In the genomic region with DNA sequence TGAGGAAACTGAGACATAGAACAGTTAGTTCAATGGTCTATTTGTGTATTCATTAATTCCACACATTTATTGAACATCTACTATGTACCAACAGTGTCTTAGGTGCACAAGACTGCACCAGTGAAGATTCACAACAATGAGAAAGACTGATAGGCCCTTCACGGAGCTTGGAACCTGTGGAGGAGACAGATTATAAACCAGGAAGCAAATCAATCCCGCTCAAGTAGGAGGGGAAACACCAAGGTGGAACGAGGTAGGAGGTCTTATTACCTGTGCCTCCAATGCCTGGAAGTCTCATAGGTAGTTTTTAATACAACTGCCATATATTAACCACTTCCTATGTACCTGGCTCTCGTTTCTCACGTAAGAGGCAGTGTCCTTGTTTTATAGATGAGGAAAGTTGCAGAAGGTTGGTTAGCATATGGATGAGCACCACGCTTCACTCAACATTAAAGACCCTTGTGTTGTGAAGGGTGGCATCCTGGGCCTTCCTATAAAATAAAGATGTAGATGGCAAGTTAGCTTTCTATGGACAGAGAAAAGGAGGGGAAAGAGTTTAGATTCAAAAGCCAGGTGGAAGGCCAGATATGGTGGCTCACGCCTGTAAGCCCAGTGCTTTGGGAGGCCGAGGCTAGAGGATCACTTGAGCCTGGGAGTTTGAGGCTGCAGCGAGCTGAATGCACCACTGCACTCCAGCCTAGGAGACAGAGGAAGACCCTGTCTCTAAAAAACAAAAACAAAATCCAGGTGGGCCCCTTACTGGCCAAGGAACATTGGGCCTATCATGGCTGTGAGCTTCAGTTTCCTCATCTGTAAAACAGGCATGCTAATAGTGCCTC, we compare ENCODE assay signal across 1 cellular context.
TF ChIP-seq lines count a peak whose summit lies in the region.

No MANE protein-coding gene starts in this region.

TF ChIP-seq in HepG2, 621 proteins besides CTCF, POLR2A, EP300 and RAD21 (continues in another document):
- TF ChIP-seq ZNF564 (CRISPR knock-in tag; IDR thresholded peaks at IDR 0.05) (0 out of 2 replicates have a peak, but pooled peaks have one; percentile 1), ZNF282 (IDR thresholded peaks at IDR 0.05; ENCODE audit: partially characterized antibody) (no peak), ZSCAN12 (CRISPR knock-in tag; IDR thresholded peaks at IDR 0.05) (no peak), ZNF720 (CRISPR knock-in tag; IDR thresholded peaks at IDR 0.05) (no peak), FOXK2 (IDR thresholded peaks at IDR 0.05) (no peak), SMAD1 (CRISPR knock-in tag; IDR thresholded peaks at IDR 0.05; ENCODE audit: borderline replicate concordance, low read depth) (no peak), ZNF460 (CRISPR knock-in tag; IDR thresholded peaks at IDR 0.05; ENCODE audit: borderline replicate concordance) (no peak), ZBTB38 (CRISPR knock-in tag; IDR thresholded peaks at IDR 0.05) (no peak), PRMT3 (CRISPR knock-in tag; IDR thresholded peaks at IDR 0.05; ENCODE audit: borderline replicate concordance, low read depth) (0 out of 2 replicates have a peak, but pooled peaks have one; percentile 6), STAT5B (CRISPR knock-in tag; IDR thresholded peaks at IDR 0.05) (no peak), ZNF296 (CRISPR knock-in tag; conservative IDR thresholded peaks at IDR 0.05) (0 out of 2 replicates have a peak, but pooled peaks have one; percentile 57), ZNF484 (CRISPR knock-in tag; IDR thresholded peaks at IDR 0.05; ENCODE audit: borderline replicate concordance, low read depth) (no peak), ZMYM3 (CRISPR knock-in tag; IDR thresholded peaks at IDR 0.05) (no peak), PAX8 (CRISPR knock-in tag; IDR thresholded peaks at IDR 0.05; ENCODE audit: borderline replicate concordance) (0 out of 2 replicates have a peak, but pooled peaks have one; percentile 54), KLF6 (CRISPR knock-in tag; IDR thresholded peaks at IDR 0.05) (no peak), ZMYM4 (CRISPR knock-in tag; IDR thresholded peaks at IDR 0.05) (0 out of 2 replicates have a peak, but pooled peaks have one; percentile 34), ZNF619 (CRISPR knock-in tag; IDR thresholded peaks at IDR 0.05) (no peak), CEBPG (CRISPR knock-in tag; IDR thresholded peaks at IDR 0.05) (no peak), ARID2 (CRISPR knock-in tag; IDR thresholded peaks at IDR 0.05; ENCODE audit: borderline replicate concordance) (no peak), POLR2AphosphoS5 (IDR thresholded peaks at IDR 0.05; ENCODE audit: low read depth, low read length) (no peak; the same call in 1 of the 2 replicates)
- TF ChIP-seq, protein P1, sequence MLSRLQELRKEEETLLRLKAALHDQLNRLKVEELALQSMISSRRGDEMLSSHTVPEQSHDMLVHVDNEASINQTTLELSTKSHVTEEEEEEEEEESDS (CRISPR knock-in tag; IDR thresholded peaks at IDR 0.05; ENCODE audit: borderline replicate concordance), result 0 out of 2 replicates have a peak, but pooled peaks have one; percentile 60
- TF ChIP-seq, protein P2, sequence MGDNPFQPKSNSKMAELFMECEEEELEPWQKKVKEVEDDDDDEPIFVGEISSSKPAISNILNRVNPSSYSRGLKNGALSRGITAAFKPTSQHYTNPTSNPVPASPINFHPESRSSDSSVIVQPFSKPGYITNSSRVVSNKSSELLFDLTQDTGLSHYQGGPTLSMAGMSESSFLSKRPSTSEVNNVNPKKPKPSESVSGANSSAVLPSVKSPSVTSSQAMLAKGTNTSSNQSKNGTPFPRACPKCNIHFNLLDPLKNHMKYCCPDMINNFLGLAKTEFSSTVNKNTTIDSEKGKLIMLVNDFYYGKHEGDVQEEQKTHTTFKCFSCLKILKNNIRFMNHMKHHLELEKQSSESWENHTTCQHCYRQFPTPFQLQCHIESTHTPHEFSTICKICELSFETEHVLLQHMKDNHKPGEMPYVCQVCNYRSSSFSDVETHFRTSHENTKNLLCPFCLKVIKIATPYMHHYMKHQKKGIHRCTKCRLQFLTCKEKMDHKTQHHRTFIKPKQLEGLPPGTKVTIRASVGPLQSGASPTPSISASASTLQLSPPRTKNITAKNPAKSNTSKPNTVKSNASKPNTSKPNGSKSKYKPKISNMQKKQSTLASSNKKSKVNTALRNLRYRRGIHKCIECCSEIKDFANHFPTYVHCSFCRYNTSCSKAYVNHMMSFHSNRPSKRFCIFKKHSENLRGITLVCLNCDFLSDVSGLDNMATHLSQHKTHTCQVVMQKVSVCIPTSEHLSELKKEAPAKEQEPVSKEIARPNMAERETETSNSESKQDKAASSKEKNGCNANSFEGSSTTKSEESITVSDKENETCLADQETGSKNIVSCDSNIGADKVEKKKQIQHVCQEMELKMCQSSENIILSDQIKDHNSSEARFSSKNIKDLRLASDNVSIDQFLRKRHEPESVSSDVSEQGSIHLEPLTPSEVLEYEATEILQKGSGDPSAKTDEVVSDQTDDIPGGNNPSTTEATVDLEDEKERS (CRISPR knock-in tag; IDR thresholded peaks at IDR 0.05), result 0 out of 2 replicates have a peak, but pooled peaks have one; percentile 10
- TF ChIP-seq, protein P3, sequence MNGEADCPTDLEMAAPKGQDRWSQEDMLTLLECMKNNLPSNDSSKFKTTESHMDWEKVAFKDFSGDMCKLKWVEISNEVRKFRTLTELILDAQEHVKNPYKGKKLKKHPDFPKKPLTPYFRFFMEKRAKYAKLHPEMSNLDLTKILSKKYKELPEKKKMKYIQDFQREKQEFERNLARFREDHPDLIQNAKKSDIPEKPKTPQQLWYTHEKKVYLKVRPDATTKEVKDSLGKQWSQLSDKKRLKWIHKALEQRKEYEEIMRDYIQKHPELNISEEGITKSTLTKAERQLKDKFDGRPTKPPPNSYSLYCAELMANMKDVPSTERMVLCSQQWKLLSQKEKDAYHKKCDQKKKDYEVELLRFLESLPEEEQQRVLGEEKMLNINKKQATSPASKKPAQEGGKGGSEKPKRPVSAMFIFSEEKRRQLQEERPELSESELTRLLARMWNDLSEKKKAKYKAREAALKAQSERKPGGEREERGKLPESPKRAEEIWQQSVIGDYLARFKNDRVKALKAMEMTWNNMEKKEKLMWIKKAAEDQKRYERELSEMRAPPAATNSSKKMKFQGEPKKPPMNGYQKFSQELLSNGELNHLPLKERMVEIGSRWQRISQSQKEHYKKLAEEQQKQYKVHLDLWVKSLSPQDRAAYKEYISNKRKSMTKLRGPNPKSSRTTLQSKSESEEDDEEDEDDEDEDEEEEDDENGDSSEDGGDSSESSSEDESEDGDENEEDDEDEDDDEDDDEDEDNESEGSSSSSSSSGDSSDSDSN (CRISPR knock-in tag; IDR thresholded peaks at IDR 0.05), result no peak
- TF ChIP-seq, protein P4, sequence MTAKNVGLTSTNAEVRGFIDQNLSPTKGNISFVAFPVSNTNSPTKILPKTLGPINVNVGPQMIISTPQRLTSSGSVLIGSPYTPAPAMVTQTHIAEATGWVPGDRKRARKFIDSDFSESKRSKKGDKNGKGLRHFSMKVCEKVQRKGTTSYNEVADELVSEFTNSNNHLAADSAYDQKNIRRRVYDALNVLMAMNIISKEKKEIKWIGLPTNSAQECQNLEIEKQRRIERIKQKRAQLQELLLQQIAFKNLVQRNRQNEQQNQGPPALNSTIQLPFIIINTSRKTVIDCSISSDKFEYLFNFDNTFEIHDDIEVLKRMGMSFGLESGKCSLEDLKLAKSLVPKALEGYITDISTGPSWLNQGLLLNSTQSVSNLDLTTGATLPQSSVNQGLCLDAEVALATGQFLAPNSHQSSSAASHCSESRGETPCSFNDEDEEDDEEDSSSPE (CRISPR knock-in tag; IDR thresholded peaks at IDR 0.05), result no peak
- TF ChIP-seq, protein P5, sequence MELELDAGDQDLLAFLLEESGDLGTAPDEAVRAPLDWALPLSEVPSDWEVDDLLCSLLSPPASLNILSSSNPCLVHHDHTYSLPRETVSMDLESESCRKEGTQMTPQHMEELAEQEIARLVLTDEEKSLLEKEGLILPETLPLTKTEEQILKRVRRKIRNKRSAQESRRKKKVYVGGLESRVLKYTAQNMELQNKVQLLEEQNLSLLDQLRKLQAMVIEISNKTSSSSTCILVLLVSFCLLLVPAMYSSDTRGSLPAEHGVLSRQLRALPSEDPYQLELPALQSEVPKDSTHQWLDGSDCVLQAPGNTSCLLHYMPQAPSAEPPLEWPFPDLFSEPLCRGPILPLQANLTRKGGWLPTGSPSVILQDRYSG (CRISPR knock-in tag; IDR thresholded peaks at IDR 0.05), result no peak
- TF ChIP-seq, protein P6, sequence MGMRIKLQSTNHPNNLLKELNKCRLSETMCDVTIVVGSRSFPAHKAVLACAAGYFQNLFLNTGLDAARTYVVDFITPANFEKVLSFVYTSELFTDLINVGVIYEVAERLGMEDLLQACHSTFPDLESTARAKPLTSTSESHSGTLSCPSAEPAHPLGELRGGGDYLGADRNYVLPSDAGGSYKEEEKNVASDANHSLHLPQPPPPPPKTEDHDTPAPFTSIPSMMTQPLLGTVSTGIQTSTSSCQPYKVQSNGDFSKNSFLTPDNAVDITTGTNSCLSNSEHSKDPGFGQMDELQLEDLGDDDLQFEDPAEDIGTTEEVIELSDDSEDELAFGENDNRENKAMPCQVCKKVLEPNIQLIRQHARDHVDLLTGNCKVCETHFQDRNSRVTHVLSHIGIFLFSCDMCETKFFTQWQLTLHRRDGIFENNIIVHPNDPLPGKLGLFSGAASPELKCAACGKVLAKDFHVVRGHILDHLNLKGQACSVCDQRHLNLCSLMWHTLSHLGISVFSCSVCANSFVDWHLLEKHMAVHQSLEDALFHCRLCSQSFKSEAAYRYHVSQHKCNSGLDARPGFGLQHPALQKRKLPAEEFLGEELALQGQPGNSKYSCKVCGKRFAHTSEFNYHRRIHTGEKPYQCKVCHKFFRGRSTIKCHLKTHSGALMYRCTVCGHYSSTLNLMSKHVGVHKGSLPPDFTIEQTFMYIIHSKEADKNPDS (CRISPR knock-in tag; IDR thresholded peaks at IDR 0.05), result 0 out of 2 replicates have a peak, but pooled peaks have one; percentile 28
- TF ChIP-seq, protein P7, sequence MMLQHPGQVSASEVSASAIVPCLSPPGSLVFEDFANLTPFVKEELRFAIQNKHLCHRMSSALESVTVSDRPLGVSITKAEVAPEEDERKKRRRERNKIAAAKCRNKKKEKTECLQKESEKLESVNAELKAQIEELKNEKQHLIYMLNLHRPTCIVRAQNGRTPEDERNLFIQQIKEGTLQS (CRISPR knock-in tag; IDR thresholded peaks at IDR 0.05), result no peak
- TF ChIP-seq, protein P8, sequence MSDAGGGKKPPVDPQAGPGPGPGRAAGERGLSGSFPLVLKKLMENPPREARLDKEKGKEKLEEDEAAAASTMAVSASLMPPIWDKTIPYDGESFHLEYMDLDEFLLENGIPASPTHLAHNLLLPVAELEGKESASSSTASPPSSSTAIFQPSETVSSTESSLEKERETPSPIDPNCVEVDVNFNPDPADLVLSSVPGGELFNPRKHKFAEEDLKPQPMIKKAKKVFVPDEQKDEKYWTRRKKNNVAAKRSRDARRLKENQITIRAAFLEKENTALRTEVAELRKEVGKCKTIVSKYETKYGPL (CRISPR knock-in tag; IDR thresholded peaks at IDR 0.05), result no peak
- TF ChIP-seq, protein P9, sequence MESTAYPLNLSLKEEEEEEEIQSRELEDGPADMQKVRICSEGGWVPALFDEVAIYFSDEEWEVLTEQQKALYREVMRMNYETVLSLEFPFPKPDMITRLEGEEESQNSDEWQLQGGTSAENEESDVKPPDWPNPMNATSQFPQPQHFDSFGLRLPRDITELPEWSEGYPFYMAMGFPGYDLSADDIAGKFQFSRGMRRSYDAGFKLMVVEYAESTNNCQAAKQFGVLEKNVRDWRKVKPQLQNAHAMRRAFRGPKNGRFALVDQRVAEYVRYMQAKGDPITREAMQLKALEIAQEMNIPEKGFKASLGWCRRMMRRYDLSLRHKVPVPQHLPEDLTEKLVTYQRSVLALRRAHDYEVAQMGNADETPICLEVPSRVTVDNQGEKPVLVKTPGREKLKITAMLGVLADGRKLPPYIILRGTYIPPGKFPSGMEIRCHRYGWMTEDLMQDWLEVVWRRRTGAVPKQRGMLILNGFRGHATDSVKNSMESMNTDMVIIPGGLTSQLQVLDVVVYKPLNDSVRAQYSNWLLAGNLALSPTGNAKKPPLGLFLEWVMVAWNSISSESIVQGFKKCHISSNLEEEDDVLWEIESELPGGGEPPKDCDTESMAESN (CRISPR knock-in tag; conservative IDR thresholded peaks at IDR 0.05), result 0 out of 2 replicates have a peak, but pooled peaks have one; percentile 41
- TF ChIP-seq, protein P10, sequence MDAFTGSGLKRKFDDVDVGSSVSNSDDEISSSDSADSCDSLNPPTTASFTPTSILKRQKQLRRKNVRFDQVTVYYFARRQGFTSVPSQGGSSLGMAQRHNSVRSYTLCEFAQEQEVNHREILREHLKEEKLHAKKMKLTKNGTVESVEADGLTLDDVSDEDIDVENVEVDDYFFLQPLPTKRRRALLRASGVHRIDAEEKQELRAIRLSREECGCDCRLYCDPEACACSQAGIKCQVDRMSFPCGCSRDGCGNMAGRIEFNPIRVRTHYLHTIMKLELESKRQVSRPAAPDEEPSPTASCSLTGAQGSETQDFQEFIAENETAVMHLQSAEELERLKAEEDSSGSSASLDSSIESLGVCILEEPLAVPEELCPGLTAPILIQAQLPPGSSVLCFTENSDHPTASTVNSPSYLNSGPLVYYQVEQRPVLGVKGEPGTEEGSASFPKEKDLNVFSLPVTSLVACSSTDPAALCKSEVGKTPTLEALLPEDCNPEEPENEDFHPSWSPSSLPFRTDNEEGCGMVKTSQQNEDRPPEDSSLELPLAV (CRISPR knock-in tag; conservative IDR thresholded peaks at IDR 0.05; ENCODE audit: low read depth), result no peak
- TF ChIP-seq, protein P11, sequence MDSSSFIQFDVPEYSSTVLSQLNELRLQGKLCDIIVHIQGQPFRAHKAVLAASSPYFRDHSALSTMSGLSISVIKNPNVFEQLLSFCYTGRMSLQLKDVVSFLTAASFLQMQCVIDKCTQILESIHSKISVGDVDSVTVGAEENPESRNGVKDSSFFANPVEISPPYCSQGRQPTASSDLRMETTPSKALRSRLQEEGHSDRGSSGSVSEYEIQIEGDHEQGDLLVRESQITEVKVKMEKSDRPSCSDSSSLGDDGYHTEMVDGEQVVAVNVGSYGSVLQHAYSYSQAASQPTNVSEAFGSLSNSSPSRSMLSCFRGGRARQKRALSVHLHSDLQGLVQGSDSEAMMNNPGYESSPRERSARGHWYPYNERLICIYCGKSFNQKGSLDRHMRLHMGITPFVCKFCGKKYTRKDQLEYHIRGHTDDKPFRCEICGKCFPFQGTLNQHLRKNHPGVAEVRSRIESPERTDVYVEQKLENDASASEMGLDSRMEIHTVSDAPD (CRISPR knock-in tag; IDR thresholded peaks at IDR 0.05), result peak; percentile 63; the same call in 1 of the 2 replicates
- TF ChIP-seq, protein P12, sequence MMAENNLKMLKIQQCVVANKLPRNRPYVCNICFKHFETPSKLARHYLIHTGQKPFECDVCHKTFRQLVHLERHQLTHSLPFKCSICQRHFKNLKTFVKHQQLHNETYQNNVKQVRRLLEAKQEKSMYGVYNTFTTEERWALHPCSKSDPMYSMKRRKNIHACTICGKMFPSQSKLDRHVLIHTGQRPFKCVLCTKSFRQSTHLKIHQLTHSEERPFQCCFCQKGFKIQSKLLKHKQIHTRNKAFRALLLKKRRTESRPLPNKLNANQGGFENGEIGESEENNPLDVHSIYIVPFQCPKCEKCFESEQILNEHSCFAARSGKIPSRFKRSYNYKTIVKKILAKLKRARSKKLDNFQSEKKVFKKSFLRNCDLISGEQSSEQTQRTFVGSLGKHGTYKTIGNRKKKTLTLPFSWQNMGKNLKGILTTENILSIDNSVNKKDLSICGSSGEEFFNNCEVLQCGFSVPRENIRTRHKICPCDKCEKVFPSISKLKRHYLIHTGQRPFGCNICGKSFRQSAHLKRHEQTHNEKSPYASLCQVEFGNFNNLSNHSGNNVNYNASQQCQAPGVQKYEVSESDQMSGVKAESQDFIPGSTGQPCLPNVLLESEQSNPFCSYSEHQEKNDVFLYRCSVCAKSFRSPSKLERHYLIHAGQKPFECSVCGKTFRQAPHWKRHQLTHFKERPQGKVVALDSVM (CRISPR knock-in tag; IDR thresholded peaks at IDR 0.05), result peak; percentile 88
